17 cellular contexts compared by ENCODE assay signal in genomic region chr6:36621371-36621855, GRCh38. TPM values are rescaled to one million over a fixed set of nuclear protein-coding genes. Genes with fewer than 3 reads are reported as not detected.
A peak's percentile ranks its signal among the peaks of the same experiment; 100 is the strongest.
DNase-seq lines count a peak whose midpoint lies in the region; ATAC-seq and TF ChIP-seq lines count a peak whose summit lies in the region.
"Had no signal": no experiment of that assay in that cellular context is flagged by ENCODE, and none has a peak within 500 bp of the region (broad histone marks: within the 10 kb centered on the region; RNA-seq: fewer than 3 reads in every experiment).

No MANE protein-coding gene starts in this region.

- H3K4me3 ChIP-seq in Peyer's patch (no peak overlapping the region), suprapubic skin (no peak overlapping the region)
- H3K4me3 ChIP-seq: K562, MG63 had no signal

- peak in 1 of 2 donors; percentile 24 for TF ChIP-seq POLR2A in Peyer's patch (IDR thresholded peaks at IDR 0.05)
- no peak for TF ChIP-seq POLR2A in suprapubic skin (IDR thresholded peaks at IDR 0.05)

- DNase-seq in activated T-cell treated with anti-CD3 and anti-CD28 coated beads, Interleukin-2, amount 50 U/mL, for 24 hours, result peak; percentile 20
- no peak for DNase-seq in activated T-cell treated with anti-CD3 and anti-CD28 coated beads, Interleukin-2, amount 50 U/mL, for 48 hours
- DNase-seq in Peyer's patch (peak in 2 of 3 donors; percentile 47 to 59), mesenteric fat pad (ENCODE audit: low spot score) (peak; percentile 49), suprapubic skin (ENCODE audit: low spot score in 2 of 2) (peak; percentile 22 to 26), substantia nigra (lab: John Stamatoyannopoulos, UW) (no peak), anterior cingulate cortex (lab: John Stamatoyannopoulos, UW) (no peak)
- DNase-seq: CD4-positive, CD25-positive, alpha-beta regulatory T cell; EL; MG63; NCI-H1417; NCI-H1694 treated with DMSO at 0.1 percent for 48 hours; NCI-H2081 treated with DMSO at 0.1 percent for 48 hours; NCI-H446; NCI-H526 had no signal

- WGBS in suprapubic skin, result 95% methylated on average over 6 of the region's 7 CpGs

- ATAC-seq in GM19328 (IDR thresholded peaks at IDR 0.05; ENCODE audit: unreplicated experiment), result no peak
- ATAC-seq: K562 had no signal

- TF ChIP-seq EP300 in suprapubic skin (IDR thresholded peaks at IDR 0.05), result no peak

- no peaks in the 10 kb centered on the region for H3K27me3 Mint-ChIP-seq in activated T-cell treated with anti-CD3 and anti-CD28 coated beads, Interleukin-2, amount 50 U/mL, for 24 hours

- no peak overlapping the region for H3K4me3 Mint-ChIP-seq in activated T-cell treated with anti-CD3 and anti-CD28 coated beads, Interleukin-2, amount 50 U/mL, for 24 hours
- H3K4me3 Mint-ChIP-seq: CD4-positive, CD25-positive, alpha-beta regulatory T cell had no signal

- no peaks in the 10 kb centered on the region for H3K9me3 Mint-ChIP-seq in activated T-cell treated with anti-CD3 and anti-CD28 coated beads, Interleukin-2, amount 50 U/mL, for 24 hours
- H3K9me3 Mint-ChIP-seq: CD4-positive, CD25-positive, alpha-beta regulatory T cell had no signal

- H3K27ac ChIP-seq in Peyer's patch (peak overlapping the region in 3 of 4 donors; percentile 19 to 88 (median 65)), suprapubic skin (no peak overlapping the region), substantia nigra (ENCODE audit: low read depth, low read length, poor library complexity, severe bottlenecking) (no peak overlapping the region)

- H3K27me3 ChIP-seq in Peyer's patch, result no peaks in the 10 kb centered on the region
- H3K27me3 ChIP-seq in suprapubic skin, result no peaks in the 10 kb centered on the region
- H3K27me3 ChIP-seq: MG63 had no signal

- H3K4me1 ChIP-seq in Peyer's patch (peaks cover 0 to 59% (median 11%) of the 10 kb centered on the region in 4 donors), suprapubic skin (peaks cover 51% of the 10 kb centered on the region)

- peaks cover 17% of the 10 kb centered on the region for H3K4me1 Mint-ChIP-seq in activated T-cell treated with anti-CD3 and anti-CD28 coated beads, Interleukin-2, amount 50 U/mL, for 24 hours (ENCODE audit: low read depth)

- H3K9me3 ChIP-seq in Peyer's patch (no peaks in the 10 kb centered on the region), suprapubic skin (no peaks in the 10 kb centered on the region)
- H3K9me3 ChIP-seq: MG63 had no signal

- TF ChIP-seq CTCF in Peyer's patch (IDR thresholded peaks at IDR 0.05) (no peak), suprapubic skin (IDR thresholded peaks at IDR 0.05) (no peak)

- H3K36me3 ChIP-seq in Peyer's patch (no peaks in the 10 kb centered on the region), suprapubic skin (no peaks in the 10 kb centered on the region)
- H3K36me3 ChIP-seq: MG63 had no signal

- H3K36me3 Mint-ChIP-seq in activated T-cell treated with anti-CD3 and anti-CD28 coated beads, Interleukin-2, amount 50 U/mL, for 24 hours (ENCODE audit: low read depth), result peaks cover 22% of the 10 kb centered on the region

- no peak overlapping the region for H3K27ac Mint-ChIP-seq in activated T-cell treated with anti-CD3 and anti-CD28 coated beads, Interleukin-2, amount 50 U/mL, for 24 hours
- H3K27ac Mint-ChIP-seq: CD4-positive, CD25-positive, alpha-beta regulatory T cell had no signal

RNA-seq across cellular contexts. Expression of gene SRSF3, which starts 27.3 kb away (rescaled TPM):
- 100 to 1,000 TPM; 101 to 156 (median 142) TPM for total RNA-seq in Peyer's patch
- total RNA-seq in mesenteric fat pad, result 214 TPM
- 100 to 1,000 TPM; 152 to 180 (median 167) TPM for total RNA-seq in suprapubic skin

RNA-seq across cellular contexts. Expression of gene CDKN1A, which starts 57.1 kb away (rescaled TPM):
- total RNA-seq in Peyer's patch (100 to 1,000 TPM in 3 of 4 donors, 10 to 100 TPM in 1; 70.1 to 556 (median 358) TPM), mesenteric fat pad (245 TPM), suprapubic skin (100 to 1,000 TPM; 138 to 315 (median 207) TPM)

Comparison
In these comparisons a context has a peak if more than half of its experiments do, and no peak if none do; other contexts are left out.
1. DNase-seq: peak in activated T-cell treated with anti-CD3 and anti-CD28 coated beads, Interleukin-2, amount 50 U/mL, for 24 hours (single experiment), Peyer's patch (2 of 3), mesenteric fat pad (single experiment) and suprapubic skin (2 of 2); none in activated T-cell treated with anti-CD3 and anti-CD28 coated beads, Interleukin-2, amount 50 U/mL, for 48 hours (0 of 2), substantia nigra (0 of 49) and anterior cingulate cortex (0 of 58).
2. H3K27ac ChIP-seq: peak in Peyer's patch (3 of 4); none in suprapubic skin (single experiment) and substantia nigra (single experiment).